8 cellular contexts compared by ENCODE assay signal in genomic region chr9:130235558-130236435, GRCh38. TPM values are rescaled to one million over a fixed set of nuclear protein-coding genes. Genes with fewer than 3 reads are reported as not detected.
A peak's percentile ranks its signal among the peaks of the same experiment; 100 is the strongest.
DNase-seq lines count a peak whose midpoint lies in the region; ATAC-seq and TF ChIP-seq lines count a peak whose summit lies in the region.

No MANE protein-coding gene starts in this region.

- peak; percentile 53 for ATAC-seq in left lung
- no peak for ATAC-seq in GM19455 (IDR thresholded peaks at IDR 0.05; ENCODE audit: unreplicated experiment)

- no peak overlapping the region for H3K4me3 ChIP-seq in GM12864 (ENCODE audit: low read depth, low read length)
- H3K4me3 ChIP-seq in left lung: no peak overlapping the region

- H3K27ac ChIP-seq in caudate nucleus (ENCODE audit: low read depth, low read length) (peak overlapping the region; percentile 48), left lung (no peak overlapping the region)

- H3K9me3 ChIP-seq in left lung: no peaks in the 10 kb centered on the region

- no peaks in the 10 kb centered on the region for H3K27me3 ChIP-seq in left lung

- TF ChIP-seq CTCF in GM12864 (IDR thresholded peaks at IDR 0.05; ENCODE audit: low read depth, low read length, missing control alignments): peak; percentile 96
- peak; percentile 96 to 99 for TF ChIP-seq CTCF in left lung (IDR thresholded peaks at IDR 0.05)

- H3K36me3 ChIP-seq in left lung: no peaks in the 10 kb centered on the region

- no peak for DNase-seq in GM12864 (ENCODE audit: low read depth)
- peak; percentile 32 for DNase-seq in NCI-H1105 (lab: John Stamatoyannopoulos, UW)
- DNase-seq in activated CD4-positive, alpha-beta T cell treated with anti-CD3 and anti-CD28 coated beads for 1 hour: peak; percentile 65
- DNase-seq in caudate nucleus (lab: John Stamatoyannopoulos, UW): peak in 50 of 61 donors; percentile 13 to 83 (median 44)
- peak; percentile 62 to 93 for DNase-seq in left lung
- DNase-seq in stimulated activated CD4-positive, alpha-beta T cell treated with anti-CD3 and anti-CD28 coated beads, Interleukin-4, amount 100 ng/mL, for 4 hours: peak; percentile 55 to 65
- DNase-seq in SW 1271 (lab: John Stamatoyannopoulos, UW): no peak

- intact Hi-C loops in left lung (cut with DNase I): loop anchor here (5.0 to 10.0 kb wide), 2 partner anchors 111 to 128 kb away; no protein-coding TSS in a partner anchor

- H3K4me1 ChIP-seq in left lung: peaks cover 0 to 14% of the 10 kb centered on the region in 2 donors

RNA-seq across cellular contexts. Expression of gene HMCN2, which starts 29.8 kb away (rescaled TPM):
- 1 to 10 TPM; 3.7 to 3.9 TPM for total RNA-seq in left lung

Comparison
In these comparisons a context has a peak if more than half of its experiments do, and no peak if none do; other contexts are left out.
1. DNase-seq: peak in NCI-H1105 (single experiment), activated CD4-positive, alpha-beta T cell treated with anti-CD3 and anti-CD28 coated beads for 1 hour (single experiment), caudate nucleus (50 of 61), left lung (2 of 2) and stimulated activated CD4-positive, alpha-beta T cell treated with anti-CD3 and anti-CD28 coated beads, Interleukin-4, amount 100 ng/mL, for 4 hours (2 of 2); none in GM12864 (single experiment) and SW 1271 (0 of 2).